Comparison of ENCODE assay signal across 8 cellular contexts in genomic region chr7:127252380-127252718, GRCh38. TPM values are rescaled to one million over a fixed set of nuclear protein-coding genes. Genes with fewer than 3 reads are reported as not detected.
A peak's percentile ranks its signal among the peaks of the same experiment; 100 is the strongest.
DNase-seq lines count a peak whose midpoint lies in the region; TF ChIP-seq lines count a peak whose summit lies in the region.

No MANE protein-coding gene starts in this region.

- peaks cover 11% of the 10 kb centered on the region for H3K4me1 Mint-ChIP-seq in activated CD4-positive, alpha-beta memory T cell treated with anti-CD3 and anti-CD28 coated beads for 36 hours (ENCODE audit: low read depth)

- peaks cover 52% of the 10 kb centered on the region for H3K27me3 Mint-ChIP-seq in activated CD4-positive, alpha-beta memory T cell treated with anti-CD3 and anti-CD28 coated beads for 36 hours

- no peak overlapping the region for H3K27ac Mint-ChIP-seq in activated CD4-positive, alpha-beta memory T cell treated with anti-CD3 and anti-CD28 coated beads for 36 hours

- peaks cover 40% of the 10 kb centered on the region for H3K27me3 ChIP-seq in iPS DF 6.9 (ENCODE audit: control insufficient read depth, insufficient read depth, low read length)
- peaks cover 0 to 100% (median 47%) of the 10 kb centered on the region in 7 donors for H3K27me3 ChIP-seq in spleen (replicated peaks in 1 of 7)

- no peak for TF ChIP-seq CTCF in spleen (IDR thresholded peaks at IDR 0.05 in 8 of 11, conservative IDR thresholded peaks at IDR 0.05 in 3 of 11)

- H3K27ac ChIP-seq in iPS DF 6.9 (ENCODE audit: low read length) (no peak overlapping the region), spleen (peak overlapping the region in 1 of 8 donors; percentile 17)

- POLR2A ChIA-PET in activated CD4-positive, alpha-beta memory T cell treated with anti-CD3 and anti-CD28 coated beads for 36 hours (lab: Charles Lee): no interaction called here

- H3K4me1 ChIP-seq in iPS DF 6.9 (ENCODE audit: control insufficient read depth, insufficient read depth, low read length): no peaks in the 10 kb centered on the region; the same call in 1 of the 2 replicates
- H3K4me1 ChIP-seq in spleen: peaks cover 17 to 42% (median 33%) of the 10 kb centered on the region in 6 donors

- peak; percentile 33 to 53 for DNase-seq in NCI-H524 (lab: John Stamatoyannopoulos, UW)
- DNase-seq in NCI-H524 treated with DMSO at 0.1 percent for 48 hours (lab: John Stamatoyannopoulos, UW): no peak
- DNase-seq in activated CD4-positive, alpha-beta memory T cell treated with anti-CD3 and anti-CD28 coated beads for 36 hours: no peak
- no peak for DNase-seq in iPS DF 6.9 (ENCODE audit: low read depth, low spot score)
- DNase-seq in spleen: no peak
- DNase-seq in NCI-H510A treated with DMSO at 0.1 percent for 48 hours (lab: John Stamatoyannopoulos, UW): no peak
- DNase-seq in DMS 273 treated with DMSO at 0.1 percent for 48 hours (lab: John Stamatoyannopoulos, UW): no peak
- no peak for DNase-seq in NK-92 treated with Interleukin-12 subunit alpha and Interleukin-12 subunit beta, amount 100 ng/mL, for 24 hours (lab: John Stamatoyannopoulos, UW)

- CTCF ChIA-PET in activated CD4-positive, alpha-beta memory T cell treated with anti-CD3 and anti-CD28 coated beads for 36 hours (lab: Charles Lee): interaction anchor here (0.5 to 2.8 kb wide), 3 partner anchors 8 to 449 kb away, joined by 3 to 8 read pairs (median 4); no protein-coding TSS in a partner anchor

- no peaks in the 10 kb centered on the region for H3K9me3 Mint-ChIP-seq in activated CD4-positive, alpha-beta memory T cell treated with anti-CD3 and anti-CD28 coated beads for 36 hours

- H3K36me3 ChIP-seq in iPS DF 6.9 (ENCODE audit: control insufficient read depth, insufficient read depth, low read length): no peaks in the 10 kb centered on the region
- no peaks in the 10 kb centered on the region for H3K36me3 ChIP-seq in spleen

- intact Hi-C loops in activated CD4-positive, alpha-beta memory T cell treated with anti-CD3 and anti-CD28 coated beads for 36 hours (cut with micrococcal nuclease): loop anchor here (5.0 kb wide), 3 partner anchors 70 to 335 kb away; partner anchors contain the start of genes ARF5, GCC1 and ZNF800
- intact Hi-C loops in spleen (cut with DNase I; ENCODE audit: low total_unique reads): no loop called here

- WGBS in iPS DF 6.9 (ENCODE audit: insufficient coverage, insufficient read length): no CpG with 5 or more reads among the region's 11 CpGs
- WGBS in spleen, 5 donors: 1 to 4% (median 2%) methylated on average over 11 of the region's 11 CpGs

- no peak for TF ChIP-seq POLR2A in spleen (IDR thresholded peaks at IDR 0.05)

- no peaks in the 10 kb centered on the region for H3K36me3 Mint-ChIP-seq in activated CD4-positive, alpha-beta memory T cell treated with anti-CD3 and anti-CD28 coated beads for 36 hours

- H3K4me3 ChIP-seq in iPS DF 6.9 (ENCODE audit: low read length) (peak overlapping the region; percentile 85; the same call in 1 of the 2 replicates), spleen (peak overlapping the region; percentile 51 to 86 (median 80))

- H3K9me3 ChIP-seq in iPS DF 6.9 (ENCODE audit: control insufficient read depth, insufficient read depth, low read length): no peaks in the 10 kb centered on the region
- no peaks in the 10 kb centered on the region for H3K9me3 ChIP-seq in spleen

- peak overlapping the region; percentile 64 for H3K4me3 Mint-ChIP-seq in activated CD4-positive, alpha-beta memory T cell treated with anti-CD3 and anti-CD28 coated beads for 36 hours

RNA-seq across cellular contexts. Expression of gene GRM8, which starts 0.4 kb away (rescaled TPM):
- not detected for total RNA-seq in activated CD4-positive, alpha-beta memory T cell treated with anti-CD3 and anti-CD28 coated beads for 36 hours
- under 1 TPM in 2 of 7 donors, not detected in 5; 0.30 to 0.60 TPM for total RNA-seq in spleen
- polyA plus RNA-seq in spleen: not detected

Comparison
In these comparisons a context has a peak if more than half of its experiments do, and no peak if none do; other contexts are left out.
1. DNase-seq: peak in NCI-H524 (2 of 2); none in NCI-H524 treated with DMSO at 0.1 percent for 48 hours (single experiment), activated CD4-positive, alpha-beta memory T cell treated with anti-CD3 and anti-CD28 coated beads for 36 hours (single experiment), iPS DF 6.9 (single experiment), spleen (single experiment), NCI-H510A treated with DMSO at 0.1 percent for 48 hours (single experiment), DMS 273 treated with DMSO at 0.1 percent for 48 hours (single experiment) and NK-92 treated with Interleukin-12 subunit alpha and Interleukin-12 subunit beta, amount 100 ng/mL, for 24 hours (single experiment).